1 cellular context compared by ENCODE assay signal in genomic region chr5:176534640-176535039, GRCh38.
TF ChIP-seq lines count a peak whose summit lies in the region.

No MANE protein-coding gene starts in this region.

TF ChIP-seq in H1, 55 proteins besides CTCF, POLR2A, EP300 and RAD21:
- TF ChIP-seq EZH2 (IDR thresholded peaks at IDR 0.05; ENCODE audit: low read depth, low read length, severe bottlenecking): no peak
- no peak for TF ChIP-seq HDAC6 (IDR thresholded peaks at IDR 0.05; ENCODE audit: low read depth, low read length)
- TF ChIP-seq E2F6 (IDR thresholded peaks at IDR 0.05): no peak
- TF ChIP-seq POLR2AphosphoS5 (IDR thresholded peaks at IDR 0.05; ENCODE audit: low read depth, low read length): peak; percentile 40; the same call in 1 of the 2 replicates
